8 cellular contexts compared by ENCODE assay signal in genomic region chrX:12955882-12956703, GRCh38. TPM values are rescaled to one million over a fixed set of nuclear protein-coding genes. Genes with fewer than 3 reads are reported as not detected.
DNase-seq lines count a peak whose midpoint lies in the region; ATAC-seq and TF ChIP-seq lines count a peak whose summit lies in the region.

No MANE protein-coding gene starts in this region.

- peak overlapping the region; percentile 97 to 98 (median 98) for H3K27ac Mint-ChIP-seq in CD4-positive, CD25-positive, alpha-beta regulatory T cell
- peak overlapping the region; percentile 93 to 100 (median 98) for H3K27ac Mint-ChIP-seq in IgD-negative memory B cell
- H3K27ac Mint-ChIP-seq in central memory CD8-positive, alpha-beta T cell (ENCODE audit: low read depth): peak overlapping the region; percentile 98
- peak overlapping the region; percentile 83 for H3K27ac Mint-ChIP-seq in mesothelial cell of epicardium
- peak overlapping the region; percentile 78 for H3K27ac Mint-ChIP-seq in type B pancreatic cell
- H3K27ac Mint-ChIP-seq in endodermal cell: no peak overlapping the region

- peak overlapping the region; percentile 76 for H3K4me3 ChIP-seq in CD4-positive, CD25-positive, alpha-beta regulatory T cell (ENCODE audit: low read depth, low read length)
- no peak overlapping the region for H3K4me3 ChIP-seq in endodermal cell (ENCODE audit: low read length)

- no peaks in the 10 kb centered on the region for H3K27me3 ChIP-seq in CD4-positive, CD25-positive, alpha-beta regulatory T cell (ENCODE audit: control insufficient read depth, insufficient read depth, low read length)
- no peaks in the 10 kb centered on the region for H3K27me3 ChIP-seq in endodermal cell (ENCODE audit: control insufficient read depth, insufficient read depth, low read length, poor library complexity, severe bottlenecking)

- peak; percentile 7 to 17 for ATAC-seq in CD4-positive, CD25-positive, alpha-beta regulatory T cell (ENCODE audit: low read depth in 2 of 2)
- peak; percentile 37 for ATAC-seq in GM21423 (IDR thresholded peaks at IDR 0.05; ENCODE audit: unreplicated experiment)
- peak; percentile 20 for ATAC-seq in central memory CD8-positive, alpha-beta T cell (replicated peaks; ENCODE audit: extremely low read depth, poor library complexity, severe bottlenecking)

- H3K36me3 ChIP-seq in CD4-positive, CD25-positive, alpha-beta regulatory T cell (ENCODE audit: control insufficient read depth, insufficient read depth, low read length): no peaks in the 10 kb centered on the region
- H3K36me3 ChIP-seq in endodermal cell (ENCODE audit: control insufficient read depth, insufficient read depth, low read length): no peaks in the 10 kb centered on the region

- no peaks in the 10 kb centered on the region for H3K9me3 ChIP-seq in CD4-positive, CD25-positive, alpha-beta regulatory T cell (ENCODE audit: control insufficient read depth in 2 of 2, low read length in 2 of 2)
- no peaks in the 10 kb centered on the region for H3K9me3 ChIP-seq in endodermal cell (ENCODE audit: control insufficient read depth, low read length)

- 88 to 100% methylated on average over 1 to 20 of the region's 20 CpGs for WGBS in endodermal cell (ENCODE audit: insufficient coverage in 1 of 2, insufficient read length in 1 of 2), 2 experiments

- H3K4me1 Mint-ChIP-seq in CD4-positive, CD25-positive, alpha-beta regulatory T cell: peaks cover 24 to 88% (median 42%) of the 10 kb centered on the region in 4 donors
- H3K4me1 Mint-ChIP-seq in IgD-negative memory B cell (peaks cover 30 to 62% (median 48%) of the 10 kb centered on the region in 3 donors), mesothelial cell of epicardium (peaks cover 13% of the 10 kb centered on the region), type B pancreatic cell (ENCODE audit: unreplicated experiment) (no peaks in the 10 kb centered on the region), endodermal cell (peaks cover 4% of the 10 kb centered on the region)
- H3K4me1 Mint-ChIP-seq in central memory CD8-positive, alpha-beta T cell: peaks cover 57% of the 10 kb centered on the region

- peaks cover 89% of the 10 kb centered on the region for H3K4me1 ChIP-seq in CD4-positive, CD25-positive, alpha-beta regulatory T cell (ENCODE audit: control insufficient read depth, insufficient read depth, low read length, poor library complexity, severe bottlenecking)
- H3K4me1 ChIP-seq in endodermal cell (ENCODE audit: control insufficient read depth, insufficient read depth, low read length): no peaks in the 10 kb centered on the region

- DNase-seq in CD4-positive, CD25-positive, alpha-beta regulatory T cell: peak; percentile 56 to 79 (median 63)
- DNase-seq in UCSD-AML1 (lab: John Stamatoyannopoulos, UW; ENCODE audit: unreplicated experiment) (peak; percentile 88), mesothelial cell of epicardium (ENCODE audit: low spot score in 2 of 2, unreplicated experiment in 2 of 2) (no peak), type B pancreatic cell (ENCODE audit: extremely low spot score, unreplicated experiment) (no peak), endodermal cell (no peak)
- DNase-seq in central memory CD8-positive, alpha-beta T cell (ENCODE audit: low spot score in 2 of 2): peak in 1 of 2 donors; percentile 35

- H3K9me3 Mint-ChIP-seq in CD4-positive, CD25-positive, alpha-beta regulatory T cell: no peaks in the 10 kb centered on the region
- H3K9me3 Mint-ChIP-seq in IgD-negative memory B cell (no peaks in the 10 kb centered on the region), mesothelial cell of epicardium (peaks cover 15% of the 10 kb centered on the region), type B pancreatic cell (no peaks in the 10 kb centered on the region), endodermal cell (peaks cover 74% of the 10 kb centered on the region)
- no peaks in the 10 kb centered on the region for H3K9me3 Mint-ChIP-seq in central memory CD8-positive, alpha-beta T cell

- peak overlapping the region; percentile 89 for H3K27ac ChIP-seq in CD4-positive, CD25-positive, alpha-beta regulatory T cell (ENCODE audit: insufficient read depth, low read length, poor library complexity, severe bottlenecking)
- H3K27ac ChIP-seq in endodermal cell (ENCODE audit: low read depth, low read length): no peak overlapping the region

- H3K4me3 Mint-ChIP-seq in CD4-positive, CD25-positive, alpha-beta regulatory T cell: peak overlapping the region; percentile 75 to 97 (median 88)
- H3K4me3 Mint-ChIP-seq in IgD-negative memory B cell (peak overlapping the region; percentile 75 to 93 (median 86)), mesothelial cell of epicardium (no peak overlapping the region), type B pancreatic cell (no peak overlapping the region), endodermal cell (no peak overlapping the region)
- H3K4me3 Mint-ChIP-seq in central memory CD8-positive, alpha-beta T cell: peak overlapping the region; percentile 75

- no peaks in the 10 kb centered on the region for H3K27me3 Mint-ChIP-seq in CD4-positive, CD25-positive, alpha-beta regulatory T cell
- peaks cover 3% of the 10 kb centered on the region for H3K27me3 Mint-ChIP-seq in IgD-negative memory B cell
- no peaks in the 10 kb centered on the region for H3K27me3 Mint-ChIP-seq in central memory CD8-positive, alpha-beta T cell
- no peaks in the 10 kb centered on the region for H3K27me3 Mint-ChIP-seq in mesothelial cell of epicardium (ENCODE audit: low read depth)
- H3K27me3 Mint-ChIP-seq in type B pancreatic cell: no peaks in the 10 kb centered on the region
- H3K27me3 Mint-ChIP-seq in endodermal cell (ENCODE audit: insufficient read depth): no peaks in the 10 kb centered on the region

- TF ChIP-seq CTCF in mesothelial cell of epicardium (IDR thresholded peaks at IDR 0.05; ENCODE audit: unreplicated experiment) (no peak), type B pancreatic cell (conservative IDR thresholded peaks at IDR 0.05) (no peak), endodermal cell (conservative IDR thresholded peaks at IDR 0.05) (no peak)

- H3K9ac ChIP-seq in endodermal cell (ENCODE audit: extremely low read depth, low read length, poor library complexity, severe bottlenecking): no peak overlapping the region

- H3K36me3 Mint-ChIP-seq in CD4-positive, CD25-positive, alpha-beta regulatory T cell: no peaks in the 10 kb centered on the region
- H3K36me3 Mint-ChIP-seq in IgD-negative memory B cell: no peaks in the 10 kb centered on the region
- peaks cover 13% of the 10 kb centered on the region for H3K36me3 Mint-ChIP-seq in central memory CD8-positive, alpha-beta T cell (ENCODE audit: insufficient read depth)
- H3K36me3 Mint-ChIP-seq in mesothelial cell of epicardium: no peaks in the 10 kb centered on the region
- no peaks in the 10 kb centered on the region for H3K36me3 Mint-ChIP-seq in type B pancreatic cell
- no peaks in the 10 kb centered on the region for H3K36me3 Mint-ChIP-seq in endodermal cell (ENCODE audit: low read depth)

RNA-seq across cellular contexts. Expression of gene TMSB4X, which starts 18.8 kb away (rescaled TPM):
- total RNA-seq in CD4-positive, CD25-positive, alpha-beta regulatory T cell: 6,725 TPM
- polyA plus RNA-seq in CD4-positive, CD25-positive, alpha-beta regulatory T cell: over 10,000 TPM; 30,486 to 36,942 (median 35,671) TPM
- 19,114 TPM for polyA plus RNA-seq in IgD-negative memory B cell
- total RNA-seq in mesothelial cell of epicardium (2,120 to 2,167 TPM (median 2,121 TPM) in 3 replicates), type B pancreatic cell (ENCODE audit: low replicate concordance) (1,981 and 2,322 TPM in 2 replicates), endodermal cell (1,000 to 10,000 TPM; 1,539 to 2,456 TPM)
- polyA plus RNA-seq in endodermal cell (2013, experiment 1 of 2): 2,887 TPM
- polyA plus RNA-seq in endodermal cell (2013, experiment 2 of 2): 3,134 TPM

RNA-seq across cellular contexts. Expression of gene TLR8, which starts 49.7 kb away (rescaled TPM):
- total RNA-seq in CD4-positive, CD25-positive, alpha-beta regulatory T cell: not detected
- not detected for polyA plus RNA-seq in CD4-positive, CD25-positive, alpha-beta regulatory T cell
- 0.20 TPM for polyA plus RNA-seq in IgD-negative memory B cell
- total RNA-seq in mesothelial cell of epicardium (not detected in 3 replicates), type B pancreatic cell (ENCODE audit: low replicate concordance) (not detected in 2 replicates), endodermal cell (not detected)
- polyA plus RNA-seq in endodermal cell (2013, experiment 1 of 2): not detected
- not detected for polyA plus RNA-seq in endodermal cell (2013, experiment 2 of 2)

Comparison
In these comparisons a context has a peak if more than half of its experiments do, and no peak if none do; other contexts are left out.
1. DNase-seq: peak in CD4-positive, CD25-positive, alpha-beta regulatory T cell (3 of 3) and UCSD-AML1 (single experiment); none in mesothelial cell of epicardium (0 of 2), type B pancreatic cell (single experiment) and endodermal cell (single experiment).
2. H3K4me3 Mint-ChIP-seq: peak in CD4-positive, CD25-positive, alpha-beta regulatory T cell (4 of 4), IgD-negative memory B cell (4 of 4) and central memory CD8-positive, alpha-beta T cell (single experiment); none in mesothelial cell of epicardium (single experiment), type B pancreatic cell (single experiment) and endodermal cell (single experiment).
3. Peak in every context shown above with its lines, with median percentiles within 50 percentile points of each other: ATAC-seq.